In the genomic region with DNA sequence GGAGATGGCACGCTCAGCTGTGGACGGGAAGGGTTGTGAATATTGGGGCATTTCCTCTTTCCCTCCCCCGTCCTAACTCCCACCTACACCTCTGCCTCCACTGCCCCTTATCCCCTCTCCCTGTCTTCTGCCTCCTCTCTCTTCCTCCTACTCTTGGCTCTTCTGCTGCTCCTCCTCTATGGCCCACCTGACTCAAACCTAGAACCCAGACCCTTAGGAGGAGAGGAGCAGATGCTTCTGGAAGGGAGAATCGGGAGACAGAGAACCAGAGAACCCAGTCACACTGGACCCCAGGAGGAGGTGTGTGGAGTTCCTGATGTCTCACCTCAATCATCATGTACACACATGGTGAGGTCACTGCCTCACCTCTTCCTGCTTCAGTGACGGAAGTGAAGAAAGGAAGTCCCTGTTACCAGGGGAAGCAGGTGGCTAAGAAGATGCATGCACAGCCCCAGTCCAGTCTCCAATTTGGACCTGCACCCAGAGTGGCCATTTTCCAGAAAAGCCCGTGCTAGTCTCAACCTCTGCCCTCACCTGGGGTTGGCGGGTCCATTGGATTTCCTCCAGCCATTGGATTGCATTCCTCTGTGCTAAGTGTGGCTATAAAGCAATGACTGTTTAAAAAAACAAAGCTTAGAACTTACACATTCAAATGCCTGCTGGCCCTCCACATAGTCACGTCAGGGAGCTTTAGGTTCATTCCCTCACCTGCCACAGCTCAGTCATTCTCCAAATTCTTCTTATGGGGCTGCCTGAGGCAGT, we compare ENCODE assay signal across 1 cellular context.
TF ChIP-seq lines count a peak whose summit lies in the region.

No MANE protein-coding gene starts in this region.

TF ChIP-seq in GM23338, 12 proteins besides CTCF, POLR2A, EP300 and RAD21 (continued from another document):
- TF ChIP-seq, protein P1, sequence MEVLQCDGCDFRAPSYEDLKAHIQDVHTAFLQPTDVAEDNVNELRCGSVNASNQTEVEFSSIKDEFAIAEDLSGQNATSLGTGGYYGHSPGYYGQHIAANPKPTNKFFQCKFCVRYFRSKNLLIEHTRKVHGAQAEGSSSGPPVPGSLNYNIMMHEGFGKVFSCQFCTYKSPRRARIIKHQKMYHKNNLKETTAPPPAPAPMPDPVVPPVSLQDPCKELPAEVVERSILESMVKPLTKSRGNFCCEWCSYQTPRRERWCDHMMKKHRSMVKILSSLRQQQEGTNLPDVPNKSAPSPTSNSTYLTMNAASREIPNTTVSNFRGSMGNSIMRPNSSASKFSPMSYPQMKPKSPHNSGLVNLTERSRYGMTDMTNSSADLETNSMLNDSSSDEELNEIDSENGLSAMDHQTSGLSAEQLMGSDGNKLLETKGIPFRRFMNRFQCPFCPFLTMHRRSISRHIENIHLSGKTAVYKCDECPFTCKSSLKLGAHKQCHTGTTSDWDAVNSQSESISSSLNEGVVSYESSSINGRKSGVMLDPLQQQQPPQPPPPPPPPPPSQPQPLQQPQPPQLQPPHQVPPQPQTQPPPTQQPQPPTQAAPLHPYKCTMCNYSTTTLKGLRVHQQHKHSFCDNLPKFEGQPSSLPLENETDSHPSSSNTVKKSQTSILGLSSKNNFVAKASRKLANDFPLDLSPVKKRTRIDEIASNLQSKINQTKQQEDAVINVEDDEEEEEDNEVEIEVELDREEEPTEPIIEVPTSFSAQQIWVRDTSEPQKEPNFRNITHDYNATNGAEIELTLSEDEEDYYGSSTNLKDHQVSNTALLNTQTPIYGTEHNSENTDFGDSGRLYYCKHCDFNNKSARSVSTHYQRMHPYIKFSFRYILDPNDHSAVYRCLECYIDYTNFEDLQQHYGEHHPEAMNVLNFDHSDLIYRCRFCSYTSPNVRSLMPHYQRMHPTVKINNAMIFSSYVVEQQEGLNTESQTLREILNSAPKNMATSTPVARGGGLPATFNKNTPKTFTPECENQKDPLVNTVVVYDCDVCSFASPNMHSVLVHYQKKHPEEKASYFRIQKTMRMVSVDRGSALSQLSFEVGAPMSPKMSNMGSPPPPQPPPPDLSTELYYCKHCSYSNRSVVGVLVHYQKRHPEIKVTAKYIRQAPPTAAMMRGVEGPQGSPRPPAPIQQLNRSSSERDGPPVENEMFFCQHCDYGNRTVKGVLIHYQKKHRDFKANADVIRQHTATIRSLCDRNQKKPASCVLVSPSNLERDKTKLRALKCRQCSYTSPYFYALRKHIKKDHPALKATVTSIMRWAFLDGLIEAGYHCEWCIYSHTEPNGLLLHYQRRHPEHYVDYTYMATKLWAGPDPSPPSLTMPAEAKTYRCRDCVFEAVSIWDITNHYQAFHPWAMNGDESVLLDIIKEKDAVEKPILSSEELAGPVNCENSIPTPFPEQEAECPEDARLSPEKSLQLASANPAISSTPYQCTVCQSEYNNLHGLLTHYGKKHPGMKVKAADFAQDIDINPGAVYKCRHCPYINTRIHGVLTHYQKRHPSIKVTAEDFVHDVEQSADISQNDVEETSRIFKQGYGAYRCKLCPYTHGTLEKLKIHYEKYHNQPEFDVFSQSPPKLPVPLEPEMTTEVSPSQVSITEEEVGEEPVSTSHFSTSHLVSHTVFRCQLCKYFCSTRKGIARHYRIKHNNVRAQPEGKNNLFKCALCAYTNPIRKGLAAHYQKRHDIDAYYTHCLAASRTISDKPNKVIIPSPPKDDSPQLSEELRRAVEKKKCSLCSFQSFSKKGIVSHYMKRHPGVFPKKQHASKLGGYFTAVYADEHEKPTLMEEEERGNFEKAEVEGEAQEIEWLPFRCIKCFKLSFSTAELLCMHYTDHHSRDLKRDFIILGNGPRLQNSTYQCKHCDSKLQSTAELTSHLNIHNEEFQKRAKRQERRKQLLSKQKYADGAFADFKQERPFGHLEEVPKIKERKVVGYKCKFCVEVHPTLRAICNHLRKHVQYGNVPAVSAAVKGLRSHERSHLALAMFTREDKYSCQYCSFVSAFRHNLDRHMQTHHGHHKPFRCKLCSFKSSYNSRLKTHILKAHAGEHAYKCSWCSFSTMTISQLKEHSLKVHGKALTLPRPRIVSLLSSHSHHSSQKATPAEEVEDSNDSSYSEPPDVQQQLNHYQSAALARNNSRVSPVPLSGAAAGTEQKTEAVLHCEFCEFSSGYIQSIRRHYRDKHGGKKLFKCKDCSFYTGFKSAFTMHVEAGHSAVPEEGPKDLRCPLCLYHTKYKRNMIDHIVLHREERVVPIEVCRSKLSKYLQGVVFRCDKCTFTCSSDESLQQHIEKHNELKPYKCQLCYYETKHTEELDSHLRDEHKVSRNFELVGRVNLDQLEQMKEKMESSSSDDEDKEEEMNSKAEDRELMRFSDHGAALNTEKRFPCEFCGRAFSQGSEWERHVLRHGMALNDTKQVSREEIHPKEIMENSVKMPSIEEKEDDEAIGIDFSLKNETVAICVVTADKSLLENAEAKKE (CRISPR knock-in tag; IDR thresholded peaks at IDR 0.05), result no peak
- TF ChIP-seq, protein P2, sequence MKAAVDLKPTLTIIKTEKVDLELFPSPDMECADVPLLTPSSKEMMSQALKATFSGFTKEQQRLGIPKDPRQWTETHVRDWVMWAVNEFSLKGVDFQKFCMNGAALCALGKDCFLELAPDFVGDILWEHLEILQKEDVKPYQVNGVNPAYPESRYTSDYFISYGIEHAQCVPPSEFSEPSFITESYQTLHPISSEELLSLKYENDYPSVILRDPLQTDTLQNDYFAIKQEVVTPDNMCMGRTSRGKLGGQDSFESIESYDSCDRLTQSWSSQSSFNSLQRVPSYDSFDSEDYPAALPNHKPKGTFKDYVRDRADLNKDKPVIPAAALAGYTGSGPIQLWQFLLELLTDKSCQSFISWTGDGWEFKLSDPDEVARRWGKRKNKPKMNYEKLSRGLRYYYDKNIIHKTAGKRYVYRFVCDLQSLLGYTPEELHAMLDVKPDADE (IDR thresholded peaks at IDR 0.05), result no peak
